In the genomic region with DNA sequence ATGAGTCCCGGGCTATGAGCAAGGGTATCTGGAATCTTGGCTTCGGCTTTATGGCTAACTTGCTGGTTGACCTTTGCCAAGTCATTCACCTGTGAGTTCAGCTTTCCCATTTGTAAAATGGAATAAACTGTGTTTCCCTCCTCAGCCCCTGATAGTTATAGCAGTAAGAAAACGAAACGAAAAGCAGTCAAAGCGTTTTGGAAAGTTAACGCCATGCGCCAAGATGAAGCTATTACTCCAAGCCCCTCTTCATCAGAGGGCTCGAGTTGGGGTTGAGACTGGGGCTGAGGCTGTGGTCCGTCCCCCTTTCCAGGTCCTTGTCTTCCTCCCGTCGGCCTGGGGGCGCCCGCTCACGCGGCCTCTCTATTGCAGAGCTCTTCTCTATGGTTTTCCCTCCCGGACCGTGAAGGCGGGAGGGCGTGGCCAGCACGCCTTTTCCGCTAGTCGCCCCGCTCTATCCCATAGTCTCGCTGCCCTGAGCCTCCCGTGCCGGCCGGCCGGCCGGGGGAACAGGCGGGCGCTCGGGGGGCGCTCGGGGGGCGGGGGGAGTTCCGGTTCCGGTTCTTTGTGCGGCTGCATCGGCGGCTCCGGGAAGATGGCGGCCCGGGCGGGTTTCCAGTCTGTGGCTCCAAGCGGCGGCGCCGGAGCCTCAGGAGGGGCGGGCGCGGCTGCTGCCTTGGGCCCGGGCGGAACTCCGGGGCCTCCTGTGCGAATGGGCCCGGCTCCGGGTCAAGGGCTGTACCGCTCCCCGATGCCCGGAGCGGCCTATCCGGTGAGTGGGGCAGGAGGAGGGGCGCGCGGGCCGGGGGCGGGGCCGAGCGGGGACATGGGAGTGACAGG, we compare ENCODE assay signal across 1 cellular context.
TF ChIP-seq lines count a peak whose summit lies in the region.

A gene (plus strand): TSS at position 568 of the 840 bp plus-strand sequence. CDS start 28 bp downstream, at position 596.

TF ChIP-seq in GM23338, 12 proteins besides CTCF, POLR2A, EP300 and RAD21 (continued from another document):
- TF ChIP-seq, protein P1, sequence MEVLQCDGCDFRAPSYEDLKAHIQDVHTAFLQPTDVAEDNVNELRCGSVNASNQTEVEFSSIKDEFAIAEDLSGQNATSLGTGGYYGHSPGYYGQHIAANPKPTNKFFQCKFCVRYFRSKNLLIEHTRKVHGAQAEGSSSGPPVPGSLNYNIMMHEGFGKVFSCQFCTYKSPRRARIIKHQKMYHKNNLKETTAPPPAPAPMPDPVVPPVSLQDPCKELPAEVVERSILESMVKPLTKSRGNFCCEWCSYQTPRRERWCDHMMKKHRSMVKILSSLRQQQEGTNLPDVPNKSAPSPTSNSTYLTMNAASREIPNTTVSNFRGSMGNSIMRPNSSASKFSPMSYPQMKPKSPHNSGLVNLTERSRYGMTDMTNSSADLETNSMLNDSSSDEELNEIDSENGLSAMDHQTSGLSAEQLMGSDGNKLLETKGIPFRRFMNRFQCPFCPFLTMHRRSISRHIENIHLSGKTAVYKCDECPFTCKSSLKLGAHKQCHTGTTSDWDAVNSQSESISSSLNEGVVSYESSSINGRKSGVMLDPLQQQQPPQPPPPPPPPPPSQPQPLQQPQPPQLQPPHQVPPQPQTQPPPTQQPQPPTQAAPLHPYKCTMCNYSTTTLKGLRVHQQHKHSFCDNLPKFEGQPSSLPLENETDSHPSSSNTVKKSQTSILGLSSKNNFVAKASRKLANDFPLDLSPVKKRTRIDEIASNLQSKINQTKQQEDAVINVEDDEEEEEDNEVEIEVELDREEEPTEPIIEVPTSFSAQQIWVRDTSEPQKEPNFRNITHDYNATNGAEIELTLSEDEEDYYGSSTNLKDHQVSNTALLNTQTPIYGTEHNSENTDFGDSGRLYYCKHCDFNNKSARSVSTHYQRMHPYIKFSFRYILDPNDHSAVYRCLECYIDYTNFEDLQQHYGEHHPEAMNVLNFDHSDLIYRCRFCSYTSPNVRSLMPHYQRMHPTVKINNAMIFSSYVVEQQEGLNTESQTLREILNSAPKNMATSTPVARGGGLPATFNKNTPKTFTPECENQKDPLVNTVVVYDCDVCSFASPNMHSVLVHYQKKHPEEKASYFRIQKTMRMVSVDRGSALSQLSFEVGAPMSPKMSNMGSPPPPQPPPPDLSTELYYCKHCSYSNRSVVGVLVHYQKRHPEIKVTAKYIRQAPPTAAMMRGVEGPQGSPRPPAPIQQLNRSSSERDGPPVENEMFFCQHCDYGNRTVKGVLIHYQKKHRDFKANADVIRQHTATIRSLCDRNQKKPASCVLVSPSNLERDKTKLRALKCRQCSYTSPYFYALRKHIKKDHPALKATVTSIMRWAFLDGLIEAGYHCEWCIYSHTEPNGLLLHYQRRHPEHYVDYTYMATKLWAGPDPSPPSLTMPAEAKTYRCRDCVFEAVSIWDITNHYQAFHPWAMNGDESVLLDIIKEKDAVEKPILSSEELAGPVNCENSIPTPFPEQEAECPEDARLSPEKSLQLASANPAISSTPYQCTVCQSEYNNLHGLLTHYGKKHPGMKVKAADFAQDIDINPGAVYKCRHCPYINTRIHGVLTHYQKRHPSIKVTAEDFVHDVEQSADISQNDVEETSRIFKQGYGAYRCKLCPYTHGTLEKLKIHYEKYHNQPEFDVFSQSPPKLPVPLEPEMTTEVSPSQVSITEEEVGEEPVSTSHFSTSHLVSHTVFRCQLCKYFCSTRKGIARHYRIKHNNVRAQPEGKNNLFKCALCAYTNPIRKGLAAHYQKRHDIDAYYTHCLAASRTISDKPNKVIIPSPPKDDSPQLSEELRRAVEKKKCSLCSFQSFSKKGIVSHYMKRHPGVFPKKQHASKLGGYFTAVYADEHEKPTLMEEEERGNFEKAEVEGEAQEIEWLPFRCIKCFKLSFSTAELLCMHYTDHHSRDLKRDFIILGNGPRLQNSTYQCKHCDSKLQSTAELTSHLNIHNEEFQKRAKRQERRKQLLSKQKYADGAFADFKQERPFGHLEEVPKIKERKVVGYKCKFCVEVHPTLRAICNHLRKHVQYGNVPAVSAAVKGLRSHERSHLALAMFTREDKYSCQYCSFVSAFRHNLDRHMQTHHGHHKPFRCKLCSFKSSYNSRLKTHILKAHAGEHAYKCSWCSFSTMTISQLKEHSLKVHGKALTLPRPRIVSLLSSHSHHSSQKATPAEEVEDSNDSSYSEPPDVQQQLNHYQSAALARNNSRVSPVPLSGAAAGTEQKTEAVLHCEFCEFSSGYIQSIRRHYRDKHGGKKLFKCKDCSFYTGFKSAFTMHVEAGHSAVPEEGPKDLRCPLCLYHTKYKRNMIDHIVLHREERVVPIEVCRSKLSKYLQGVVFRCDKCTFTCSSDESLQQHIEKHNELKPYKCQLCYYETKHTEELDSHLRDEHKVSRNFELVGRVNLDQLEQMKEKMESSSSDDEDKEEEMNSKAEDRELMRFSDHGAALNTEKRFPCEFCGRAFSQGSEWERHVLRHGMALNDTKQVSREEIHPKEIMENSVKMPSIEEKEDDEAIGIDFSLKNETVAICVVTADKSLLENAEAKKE (CRISPR knock-in tag; IDR thresholded peaks at IDR 0.05) = no peak
- TF ChIP-seq CREB1 (CRISPR knock-in tag; IDR thresholded peaks at IDR 0.05; ENCODE audit: low read depth) = peak; percentile 63
TF ChIP-seq in GM23338: peak in this region for 2.
